Comparison of ENCODE assay signal across 16 cellular contexts in genomic region chr4:62816566-62816965, GRCh38.
DNase-seq lines count a peak whose midpoint lies in the region; ATAC-seq and TF ChIP-seq lines count a peak whose summit lies in the region.
"Had no signal": no experiment of that assay in that cellular context is flagged by ENCODE, and none has a peak within 500 bp of the region (broad histone marks: within the 10 kb centered on the region; RNA-seq: fewer than 3 reads in every experiment).

No MANE protein-coding gene starts in this region.

- H3K4me3 ChIP-seq in neuronal stem cell (ENCODE audit: low read length in 2 of 2): no peak overlapping the region

- H3K4me1 ChIP-seq in foreskin keratinocyte (no peaks in the 10 kb centered on the region), neuronal stem cell (ENCODE audit: control insufficient read depth in 2 of 2, insufficient read depth in 1 of 2, low read depth in 1 of 2, low read length in 2 of 2) (peaks cover 3 to 4% of the 10 kb centered on the region in 2 donors)

- no peak overlapping the region for H3K9ac ChIP-seq in neuronal stem cell (ENCODE audit: low read depth, low read length, poor library complexity)

- H3K4me3 Mint-ChIP-seq in activated naive CD4-positive, alpha-beta T cell treated with anti-CD3 and anti-CD28 coated beads, Interleukin-2, amount 10 ng/mL, durations not matched to agents 7 days and 5 days: no peak overlapping the region
- H3K4me3 Mint-ChIP-seq in natural killer cell treated with Interleukin-12 subunit alpha and Interleukin-12 subunit beta and Interleukin-15 and Interleukin-18, amount 100 ng/mL, for 72 hours: no peak overlapping the region

- no peak overlapping the region for H3K23ac ChIP-seq in neuronal stem cell (ENCODE audit: low read depth, low read length, poor library complexity)

- H3K14ac ChIP-seq in neuronal stem cell (ENCODE audit: low read length): no peak overlapping the region

- no peaks in the 10 kb centered on the region for H3K27me3 Mint-ChIP-seq in activated naive CD4-positive, alpha-beta T cell treated with anti-CD3 and anti-CD28 coated beads, Interleukin-2, amount 10 ng/mL, durations not matched to agents 7 days and 5 days
- H3K27me3 Mint-ChIP-seq in natural killer cell treated with Interleukin-12 subunit alpha and Interleukin-12 subunit beta and Interleukin-15 and Interleukin-18, amount 100 ng/mL, for 72 hours: no peaks in the 10 kb centered on the region

- H2BK12ac ChIP-seq in neuronal stem cell (ENCODE audit: low read length): peak overlapping the region; percentile 84

- no peaks in the 10 kb centered on the region for H3K9me3 ChIP-seq in neuronal stem cell (replicated peaks in 1 of 2; ENCODE audit: control insufficient read depth in 2 of 2, insufficient read depth in 1 of 2, low read depth in 1 of 2, low read length in 2 of 2)

- H2BK15ac ChIP-seq in neuronal stem cell (ENCODE audit: low read length): no peak overlapping the region

- H4K8ac ChIP-seq in neuronal stem cell (ENCODE audit: low read depth, low read length): no peak overlapping the region

- H3K79me1 ChIP-seq in neuronal stem cell (ENCODE audit: low read depth, low read length): no peaks in the 10 kb centered on the region

- peaks cover 3% of the 10 kb centered on the region for H3K9me3 Mint-ChIP-seq in activated naive CD4-positive, alpha-beta T cell treated with anti-CD3 and anti-CD28 coated beads, Interleukin-2, amount 10 ng/mL, durations not matched to agents 7 days and 5 days
- H3K9me3 Mint-ChIP-seq in natural killer cell treated with Interleukin-12 subunit alpha and Interleukin-12 subunit beta and Interleukin-15 and Interleukin-18, amount 100 ng/mL, for 72 hours: peaks cover 10% of the 10 kb centered on the region

- no peaks in the 10 kb centered on the region for H3K4me1 Mint-ChIP-seq in activated naive CD4-positive, alpha-beta T cell treated with anti-CD3 and anti-CD28 coated beads, Interleukin-2, amount 10 ng/mL, durations not matched to agents 7 days and 5 days
- H3K4me1 Mint-ChIP-seq in natural killer cell treated with Interleukin-12 subunit alpha and Interleukin-12 subunit beta and Interleukin-15 and Interleukin-18, amount 100 ng/mL, for 72 hours (ENCODE audit: low read depth in 2 of 2): no peaks in the 10 kb centered on the region

- no peak overlapping the region for H3K27ac Mint-ChIP-seq in activated naive CD4-positive, alpha-beta T cell treated with anti-CD3 and anti-CD28 coated beads, Interleukin-2, amount 10 ng/mL, durations not matched to agents 7 days and 5 days
- H3K27ac Mint-ChIP-seq in natural killer cell treated with Interleukin-12 subunit alpha and Interleukin-12 subunit beta and Interleukin-15 and Interleukin-18, amount 100 ng/mL, for 72 hours: no peak overlapping the region

- no peak for TF ChIP-seq CTCF in foreskin keratinocyte (conservative IDR thresholded peaks at IDR 0.05)

- H2AK5ac ChIP-seq in neuronal stem cell (ENCODE audit: low read depth, low read length): no peak overlapping the region

- no CpG with 5 or more reads among the region's 25 CpGs for WGBS in neuronal stem cell (ENCODE audit: extremely low coverage in 2 of 2, insufficient read length in 2 of 2, insufficient replicate concordance in 1 of 2), 2 donors

- H3K27ac ChIP-seq in foreskin keratinocyte: no peak overlapping the region
- no peak overlapping the region for H3K27ac ChIP-seq in neuronal stem cell (replicated peaks; ENCODE audit: low read length)
- H3K27ac ChIP-seq: C4-2B had no signal

- no peak overlapping the region for H2BK5ac ChIP-seq in neuronal stem cell (ENCODE audit: low read length)

- no peak overlapping the region for H2BK120ac ChIP-seq in neuronal stem cell (ENCODE audit: low read depth, low read length)

- CTCF ChIA-PET in activated naive CD4-positive, alpha-beta T cell treated with anti-CD3 and anti-CD28 coated beads, Interleukin-2, amount 10 ng/mL, durations not matched to agents 7 days and 5 days (lab: Charles Lee): no interaction called here

- H3K4me2 ChIP-seq in neuronal stem cell (ENCODE audit: insufficient read depth, low read length, poor library complexity, severe bottlenecking): no peak overlapping the region

- peak; percentile 7 to 45 for DNase-seq in NCI-H2081 (lab: John Stamatoyannopoulos, UW)
- DNase-seq in NCI-H2081 treated with DMSO at 0.1 percent for 48 hours (lab: John Stamatoyannopoulos, UW): no peak
- peak; percentile 22 for DNase-seq in NCI-H1417 treated with DMSO at 0.1 percent for 48 hours (lab: John Stamatoyannopoulos, UW)
- DNase-seq in foreskin keratinocyte: no peak
- DNase-seq in neuronal stem cell (ENCODE audit: low spot score): no peak
- no peak for DNase-seq in activated naive CD4-positive, alpha-beta T cell treated with anti-CD3 and anti-CD28 coated beads, Interleukin-2, amount 10 ng/mL, durations not matched to agents 7 days and 5 days
- DNase-seq in OCI-M1 (lab: John Stamatoyannopoulos, UW): no peak
- no peak for DNase-seq in natural killer cell treated with Interleukin-12 subunit alpha and Interleukin-12 subunit beta and Interleukin-15 and Interleukin-18, amount 100 ng/mL, for 72 hours (ENCODE audit: low spot score)
- DNase-seq: DMS153, EL, H7, IMR-90, Kasumi-1, NCI-H1694, NCI-H446 treated with DMSO at 0.1 percent for 48 hours had no signal

- H2AFZ ChIP-seq in neuronal stem cell (ENCODE audit: low read length): no peak overlapping the region

- peak overlapping the region; percentile 48 for H3K18ac ChIP-seq in neuronal stem cell (ENCODE audit: low read length)

- H3K4ac ChIP-seq in neuronal stem cell (ENCODE audit: low read length): no peak overlapping the region

- peaks cover 4% of the 10 kb centered on the region for H3K27me3 ChIP-seq in foreskin keratinocyte
- no peaks in the 10 kb centered on the region for H3K27me3 ChIP-seq in neuronal stem cell (ENCODE audit: control insufficient read depth in 3 of 3, insufficient read depth in 3 of 3, low read depth in 1 of 3, low read length in 3 of 3)

- H3K36me3 ChIP-seq in neuronal stem cell (replicated peaks in 1 of 2; ENCODE audit: control insufficient read depth in 2 of 2, insufficient read depth in 2 of 2, low read length in 2 of 2): no peaks in the 10 kb centered on the region

- H4K91ac ChIP-seq in neuronal stem cell (ENCODE audit: low read depth, low read length, poor library complexity): no peak overlapping the region

- peak; percentile 41 for ATAC-seq in foreskin keratinocyte
- ATAC-seq in natural killer cell treated with Interleukin-12 subunit alpha and Interleukin-12 subunit beta and Interleukin-15 and Interleukin-18, amount 100 ng/mL, for 72 hours: no peak

- no peaks in the 10 kb centered on the region for H3K36me3 Mint-ChIP-seq in activated naive CD4-positive, alpha-beta T cell treated with anti-CD3 and anti-CD28 coated beads, Interleukin-2, amount 10 ng/mL, durations not matched to agents 7 days and 5 days
- peaks cover 5% of the 10 kb centered on the region for H3K36me3 Mint-ChIP-seq in natural killer cell treated with Interleukin-12 subunit alpha and Interleukin-12 subunit beta and Interleukin-15 and Interleukin-18, amount 100 ng/mL, for 72 hours

Comparison
In these comparisons a context has a peak if more than half of its experiments do, and no peak if none do; other contexts are left out.
1. DNase-seq: peak in NCI-H2081 (2 of 2) and NCI-H1417 treated with DMSO at 0.1 percent for 48 hours (single experiment); none in NCI-H2081 treated with DMSO at 0.1 percent for 48 hours (single experiment), foreskin keratinocyte (0 of 2), neuronal stem cell (single experiment), activated naive CD4-positive, alpha-beta T cell treated with anti-CD3 and anti-CD28 coated beads, Interleukin-2, amount 10 ng/mL, durations not matched to agents 7 days and 5 days (single experiment), OCI-M1 (single experiment) and natural killer cell treated with Interleukin-12 subunit alpha and Interleukin-12 subunit beta and Interleukin-15 and Interleukin-18, amount 100 ng/mL, for 72 hours (single experiment).